In the genomic region with DNA sequence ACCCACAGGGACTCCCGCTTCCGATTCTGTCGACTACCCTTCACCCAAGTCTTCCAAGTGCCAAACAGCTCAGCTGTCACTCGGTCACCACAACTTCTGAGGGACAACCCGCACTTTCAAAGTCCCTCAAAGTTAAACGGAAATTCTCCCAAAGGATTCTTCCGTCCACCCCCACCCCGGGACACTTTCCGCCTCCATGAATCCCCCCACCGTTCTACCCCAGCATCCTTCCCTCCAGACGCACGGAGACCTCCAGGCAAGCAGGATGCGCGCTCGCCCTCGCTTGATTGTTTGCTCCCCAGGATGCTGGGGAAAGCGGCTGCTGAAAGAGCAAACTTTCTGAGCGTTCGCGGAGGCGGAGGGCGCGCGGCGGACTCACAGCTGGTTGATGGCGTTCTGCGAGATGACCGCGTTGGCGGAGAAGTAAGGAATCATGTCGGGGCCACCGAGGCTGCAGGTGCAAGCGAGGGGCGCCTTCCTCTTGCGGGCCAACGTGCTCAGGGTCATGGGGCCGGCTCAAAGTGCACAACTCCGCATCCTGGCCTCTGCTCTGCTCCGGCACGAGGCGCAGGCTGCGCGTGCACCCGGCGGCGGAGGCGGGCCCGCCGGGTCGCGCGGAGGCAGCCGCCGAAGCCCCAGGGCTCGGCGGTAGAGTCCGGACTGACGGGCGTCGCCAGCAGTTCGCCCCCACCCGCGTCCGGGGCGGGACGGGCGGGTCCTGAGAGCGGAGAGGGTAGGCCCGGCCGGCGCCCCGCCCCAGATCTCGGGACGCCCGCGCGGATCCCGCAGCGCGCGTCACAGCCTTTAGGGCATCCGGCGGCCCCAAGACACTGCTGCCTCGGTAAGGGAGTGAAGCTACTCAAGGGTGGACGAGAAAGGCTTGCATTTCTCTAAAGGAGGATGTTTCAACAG, we compare ENCODE assay signal across 8 cellular contexts.
DNase-seq lines count a peak whose midpoint lies in the region; TF ChIP-seq lines count a peak whose summit lies in the region.

No MANE protein-coding gene starts in this region.

- H3K36me3 ChIP-seq in MG63: no peaks in the 10 kb centered on the region

- no peaks in the 10 kb centered on the region for H3K27me3 ChIP-seq in MG63

- H3K9me3 ChIP-seq in MG63: no peaks in the 10 kb centered on the region

- DNase-seq in EL: peak; percentile 89
- DNase-seq in GOT3 (lab: John Stamatoyannopoulos, UW): peak; percentile 49
- DNase-seq in MG63: peak; percentile 95
- peak; percentile 85 for DNase-seq in T-helper 9 cell
- DNase-seq in astrocyte of the hippocampus (ENCODE audit: low read depth, low spot score): peak; percentile 96
- peak in 49 of 51 donors; percentile 19 to 83 (median 63) for DNase-seq in hypothalamus (lab: John Stamatoyannopoulos, UW)
- no peak for DNase-seq in retinal pigment epithelial cell (ENCODE audit: low read depth)
- no peak for DNase-seq in NCI-H2081 (lab: John Stamatoyannopoulos, UW)

- TF ChIP-seq CTCF in retinal pigment epithelial cell (conservative IDR thresholded peaks at IDR 0.05; ENCODE audit: low read depth, low read length): no peak

- peak overlapping the region; percentile 65 for H3K4me3 ChIP-seq in MG63
- H3K4me3 ChIP-seq in retinal pigment epithelial cell (ENCODE audit: low read length): peak overlapping the region; percentile 73

Comparison
In these comparisons a context has a peak if more than half of its experiments do, and no peak if none do; other contexts are left out.
1. DNase-seq: peak in EL (single experiment), GOT3 (single experiment), MG63 (single experiment), T-helper 9 cell (single experiment), astrocyte of the hippocampus (single experiment) and hypothalamus (49 of 51); none in retinal pigment epithelial cell (single experiment) and NCI-H2081 (0 of 2).